Comparison of ENCODE assay signal across 8 cellular contexts in genomic region chr22:39244496-39245129, GRCh38. TPM values are rescaled to one million over a fixed set of nuclear protein-coding genes. Genes with fewer than 3 reads are reported as not detected.
DNase-seq lines count a peak whose midpoint lies in the region; ATAC-seq and TF ChIP-seq lines count a peak whose summit lies in the region.

Gene PDGFB, minus strand, starts transcription at chr22:39244982. Its CDS starts 1,019 bp downstream, at chr22:39243963.

- H3K27ac ChIP-seq in BLaER1 (no peak within 1 kb of the TSS), HUES48 (ENCODE audit: low read depth, low read length) (no peak within 1 kb of the TSS), ascending aorta (peak within 1 kb of the TSS in 1 of 2 donors; percentile 27), sigmoid colon (peak within 1 kb of the TSS; percentile 67 to 76 (median 70))

- H3K9ac ChIP-seq in BLaER1 = no peak within 1 kb of the TSS
- no peak within 1 kb of the TSS for H3K9ac ChIP-seq in HUES48 (ENCODE audit: low read depth, low read length)
- no peak within 1 kb of the TSS for H3K9ac ChIP-seq in iPS-15b (ENCODE audit: low read depth, low read length)

- peaks cover 89% of the 10 kb centered on the region for H4K20me1 ChIP-seq in BLaER1

- H3K9me3 ChIP-seq in BLaER1 (peaks cover 5% of the 10 kb centered on the region; the same call in 1 of the 2 replicates), HUES48 (ENCODE audit: control insufficient read depth, insufficient read depth, low read length) (no peaks in the 10 kb centered on the region), ascending aorta (no peaks in the 10 kb centered on the region), iPS-15b (ENCODE audit: control insufficient read depth, insufficient read depth, low read length) (no peaks in the 10 kb centered on the region), sigmoid colon (no peaks in the 10 kb centered on the region)

- DNase-seq in ascending aorta (ENCODE audit: low spot score in 2 of 2) (no peak), sigmoid colon (no peak)

- H3K36me3 ChIP-seq in BLaER1 (no peaks in the 10 kb centered on the region), HUES48 (ENCODE audit: control insufficient read depth, insufficient read depth, low read length) (no peaks in the 10 kb centered on the region), ascending aorta (no peaks in the 10 kb centered on the region), iPS-15b (ENCODE audit: control insufficient read depth, insufficient read depth, low read length) (peaks cover 3% of the 10 kb centered on the region), sigmoid colon (no peaks in the 10 kb centered on the region)

- intact Hi-C loops in ascending aorta (cut with DNase I) = no loop called here
- intact Hi-C loops in sigmoid colon (cut with DNase I) = loop anchor here (5.0 kb wide), 2 partner anchors 68 to 72 kb away; no protein-coding TSS in a partner anchor

- TF ChIP-seq CTCF in ascending aorta (IDR thresholded peaks at IDR 0.05) (no peak), sigmoid colon (IDR thresholded peaks at IDR 0.05) (no peak)

- TF ChIP-seq POLR2A in sigmoid colon (IDR thresholded peaks at IDR 0.05) = peak; percentile 31 to 46

- peak within 1 kb of the TSS; percentile 40 for H3K4me2 ChIP-seq in BLaER1

- TF ChIP-seq EP300 in sigmoid colon (IDR thresholded peaks at IDR 0.05) = no peak

- ATAC-seq in GM19463 (IDR thresholded peaks at IDR 0.05; ENCODE audit: unreplicated experiment) (no peak), HG02759 (IDR thresholded peaks at IDR 0.05; ENCODE audit: unreplicated experiment) (no peak), HG02938 (IDR thresholded peaks at IDR 0.05; ENCODE audit: unreplicated experiment) (no peak)

- peak within 1 kb of the TSS; percentile 34; the same call in 1 of the 2 replicates for H3K4me3 ChIP-seq in BLaER1
- peak within 1 kb of the TSS; percentile 63 for H3K4me3 ChIP-seq in HUES48 (ENCODE audit: low read depth, low read length)
- H3K4me3 ChIP-seq in ascending aorta = peak within 1 kb of the TSS; percentile 48 to 66
- peak within 1 kb of the TSS; percentile 46 for H3K4me3 ChIP-seq in iPS-15b (ENCODE audit: low read depth, low read length)
- peak within 1 kb of the TSS; percentile 32 to 57 (median 48) for H3K4me3 ChIP-seq in sigmoid colon

- WGBS in sigmoid colon, 2 donors = 0 to 1% methylated on average over 68 of the region's 68 CpGs

- H3K4me1 ChIP-seq in BLaER1 (peaks cover 29% of the 10 kb centered on the region), HUES48 (ENCODE audit: control insufficient read depth, insufficient read depth, low read length) (peaks cover 20% of the 10 kb centered on the region), ascending aorta (peaks cover 21 to 24% of the 10 kb centered on the region in 2 donors), iPS-15b (ENCODE audit: control insufficient read depth, insufficient read depth, low read length) (no peaks in the 10 kb centered on the region), sigmoid colon (peaks cover 0 to 55% (median 44%) of the 10 kb centered on the region in 4 donors)

- H3K27me3 ChIP-seq in BLaER1 = peaks cover 99% of the 10 kb centered on the region
- H3K27me3 ChIP-seq in HUES48 (ENCODE audit: control insufficient read depth, insufficient read depth, low read length) = peaks cover 88% of the 10 kb centered on the region
- peaks cover 4% of the 10 kb centered on the region for H3K27me3 ChIP-seq in ascending aorta
- H3K27me3 ChIP-seq in iPS-15b (ENCODE audit: control insufficient read depth, insufficient read depth, low read length) = peaks cover 72% of the 10 kb centered on the region
- H3K27me3 ChIP-seq in sigmoid colon = peaks cover 21 to 72% (median 59%) of the 10 kb centered on the region in 3 donors

RNA-seq across cellular contexts. Expression of gene PDGFB, which starts in this region (rescaled TPM):
- total RNA-seq in ascending aorta (8.9 TPM), sigmoid colon (1 to 10 TPM; 3.1 to 9.6 (median 7.4) TPM)
- polyA plus RNA-seq in sigmoid colon = 1 to 10 TPM; 1.4 to 5.5 (median 2.4) TPM

Comparison
In these comparisons a context has a peak if more than half of its experiments do, and no peak if none do; other contexts are left out.
1. H3K27ac ChIP-seq: peak in sigmoid colon (4 of 4); none in BLaER1 (single experiment) and HUES48 (single experiment).
2. Peak in every context shown above with its lines, with median percentiles within 50 percentile points of each other: H3K4me3 ChIP-seq.